Comparison of ENCODE assay signal across 8 cellular contexts in genomic region chr20:23350855-23351838, GRCh38. TPM values are rescaled to one million over a fixed set of nuclear protein-coding genes. Genes with fewer than 3 reads are reported as not detected.
A peak's percentile ranks its signal among the peaks of the same experiment; 100 is the strongest.
DNase-seq lines count a peak whose midpoint lies in the region; ATAC-seq and TF ChIP-seq lines count a peak whose summit lies in the region.

No MANE protein-coding gene starts in this region.

- peaks cover 0 to 21% (median 9%) of the 10 kb centered on the region in 4 donors for H3K36me3 ChIP-seq in upper lobe of left lung

- peaks cover 15 to 24% (median 20%) of the 10 kb centered on the region in 4 donors for H3K4me1 ChIP-seq in upper lobe of left lung

- H3K4me1 Mint-ChIP-seq in osteocyte (ENCODE audit: unreplicated experiment) = peaks cover 21% of the 10 kb centered on the region

- TF ChIP-seq CTCF in osteocyte (IDR thresholded peaks at IDR 0.05) = no peak
- peak in 4 of 6 experiments; percentile 1 to 26 (median 20) for TF ChIP-seq CTCF in upper lobe of left lung (IDR thresholded peaks at IDR 0.05)

- peak overlapping the region; percentile 97 for H3K4me3 Mint-ChIP-seq in osteocyte (ENCODE audit: unreplicated experiment)

- DNase-seq in CD1c-positive myeloid dendritic cell (ENCODE audit: extremely low spot score) = peak; percentile 52
- DNase-seq in RKO (ENCODE audit: low spot score) = peak; percentile 62
- peak; percentile 86 for DNase-seq in activated effector memory CD4-positive, alpha-beta T cell treated with anti-CD3 and anti-CD28 coated beads, Interleukin-2, amount 50 U/mL, for 16 hours
- DNase-seq in foreskin melanocyte = peak; percentile 29
- DNase-seq in osteocyte (ENCODE audit: extremely low spot score, unreplicated experiment) = no peak
- peak in 1 of 2 donors; percentile 71 for DNase-seq in upper lobe of left lung

- WGBS in upper lobe of left lung, 2 donors = 3 to 5% methylated on average over 27 to 40 of the region's 65 CpGs

- no peaks in the 10 kb centered on the region for H3K9me3 Mint-ChIP-seq in osteocyte (ENCODE audit: unreplicated experiment)

- ATAC-seq in GM19395 (IDR thresholded peaks at IDR 0.05; ENCODE audit: unreplicated experiment) (peak; percentile 40), HG03457 (IDR thresholded peaks at IDR 0.05; ENCODE audit: unreplicated experiment) (peak; percentile 18), upper lobe of left lung (ENCODE audit: low FRiP score in 2 of 2) (peak; percentile 13 to 49)

- peak in 2 of 4 donors; percentile 39 to 50 for TF ChIP-seq POLR2A in upper lobe of left lung (IDR thresholded peaks at IDR 0.05)

- no peaks in the 10 kb centered on the region for H3K36me3 Mint-ChIP-seq in osteocyte (ENCODE audit: unreplicated experiment)

- H3K27ac Mint-ChIP-seq in osteocyte (ENCODE audit: unreplicated experiment) = peak overlapping the region; percentile 100

- TF ChIP-seq EP300 in upper lobe of left lung (IDR thresholded peaks at IDR 0.05) = no peak

- peak overlapping the region; percentile 83 to 100 (median 93) for H3K4me3 ChIP-seq in upper lobe of left lung

- H3K27me3 ChIP-seq in upper lobe of left lung = no peaks in the 10 kb centered on the region

- peak overlapping the region; percentile 98 to 99 (median 98) for H3K27ac ChIP-seq in upper lobe of left lung

- no peaks in the 10 kb centered on the region for H3K9me3 ChIP-seq in upper lobe of left lung

- H3K27me3 Mint-ChIP-seq in osteocyte (ENCODE audit: unreplicated experiment) = no peaks in the 10 kb centered on the region

RNA-seq across cellular contexts. Expression of gene NXT1, which starts 0.6 kb away (rescaled TPM):
- total RNA-seq in osteocyte (12.4 and 14.0 TPM in 2 replicates), upper lobe of left lung (10 to 100 TPM in 5 of 6 donors, 1 to 10 TPM in 1; 7.3 to 39.4 (median 17.9) TPM)

RNA-seq across cellular contexts. Expression of gene GZF1, which starts 10.8 kb away (rescaled TPM):
- total RNA-seq in osteocyte = 14.4 and 16.8 TPM in 2 replicates
- total RNA-seq in upper lobe of left lung = 10 to 100 TPM; 14.1 to 32.5 (median 25.6) TPM
